ENCODE assay signal across 1 cellular context in genomic region chr12:124861898-124862676, GRCh38.
TF ChIP-seq lines count a peak whose summit lies in the region.

No MANE protein-coding gene starts in this region.

TF ChIP-seq in SK-N-SH treated with all-trans-retinoic acid at 6 μM for 48 hours, 23 proteins besides CTCF, POLR2A, EP300 and RAD21 (continued from another document):
- no peak for TF ChIP-seq BACH2 (CRISPR knock-in tag; IDR thresholded peaks at IDR 0.05; ENCODE audit: borderline replicate concordance)
- no peak for TF ChIP-seq ZNF565 (CRISPR knock-in tag; conservative IDR thresholded peaks at IDR 0.05; ENCODE audit: low read depth)
- TF ChIP-seq CSDC2 (CRISPR knock-in tag; IDR thresholded peaks at IDR 0.05), result no peak
- no peak for TF ChIP-seq OSR1 (CRISPR knock-in tag; IDR thresholded peaks at IDR 0.05)
- TF ChIP-seq GLIS3 (CRISPR knock-in tag; IDR thresholded peaks at IDR 0.05), result no peak
- no peak for TF ChIP-seq TSHZ2 (CRISPR knock-in tag; IDR thresholded peaks at IDR 0.05)
